ENCODE assay signal across 2 cellular contexts in genomic region chr18:63307555-63308200, GRCh38.
TF ChIP-seq lines count a peak whose summit lies in the region.

No MANE protein-coding gene starts in this region.

TF ChIP-seq in liver, 16 proteins besides CTCF, POLR2A, EP300 and RAD21:
- TF ChIP-seq FOXA1 (IDR thresholded peaks at IDR 0.05): no peak
- TF ChIP-seq EGR1 (IDR thresholded peaks at IDR 0.05; ENCODE audit: low read depth in 2 of 2): no peak
- TF ChIP-seq HNF4G (IDR thresholded peaks at IDR 0.05): no peak
- TF ChIP-seq NR2F2 (IDR thresholded peaks at IDR 0.05): peak; percentile 58
- no peak for TF ChIP-seq JUND (IDR thresholded peaks at IDR 0.05)
- TF ChIP-seq HNF4A (conservative IDR thresholded peaks at IDR 0.05): no peak
TF ChIP-seq in liver: peak in this region for 1.

TF ChIP-seq in HepG2, 621 proteins besides CTCF, POLR2A, EP300 and RAD21:
- TF ChIP-seq ZIK1 (CRISPR knock-in tag; IDR thresholded peaks at IDR 0.05; ENCODE audit: borderline replicate concordance, low read depth): no peak
TF ChIP-seq in HepG2: peak in this region for 0.
